Comparison of ENCODE assay signal across 1 cellular context in the genomic region with DNA sequence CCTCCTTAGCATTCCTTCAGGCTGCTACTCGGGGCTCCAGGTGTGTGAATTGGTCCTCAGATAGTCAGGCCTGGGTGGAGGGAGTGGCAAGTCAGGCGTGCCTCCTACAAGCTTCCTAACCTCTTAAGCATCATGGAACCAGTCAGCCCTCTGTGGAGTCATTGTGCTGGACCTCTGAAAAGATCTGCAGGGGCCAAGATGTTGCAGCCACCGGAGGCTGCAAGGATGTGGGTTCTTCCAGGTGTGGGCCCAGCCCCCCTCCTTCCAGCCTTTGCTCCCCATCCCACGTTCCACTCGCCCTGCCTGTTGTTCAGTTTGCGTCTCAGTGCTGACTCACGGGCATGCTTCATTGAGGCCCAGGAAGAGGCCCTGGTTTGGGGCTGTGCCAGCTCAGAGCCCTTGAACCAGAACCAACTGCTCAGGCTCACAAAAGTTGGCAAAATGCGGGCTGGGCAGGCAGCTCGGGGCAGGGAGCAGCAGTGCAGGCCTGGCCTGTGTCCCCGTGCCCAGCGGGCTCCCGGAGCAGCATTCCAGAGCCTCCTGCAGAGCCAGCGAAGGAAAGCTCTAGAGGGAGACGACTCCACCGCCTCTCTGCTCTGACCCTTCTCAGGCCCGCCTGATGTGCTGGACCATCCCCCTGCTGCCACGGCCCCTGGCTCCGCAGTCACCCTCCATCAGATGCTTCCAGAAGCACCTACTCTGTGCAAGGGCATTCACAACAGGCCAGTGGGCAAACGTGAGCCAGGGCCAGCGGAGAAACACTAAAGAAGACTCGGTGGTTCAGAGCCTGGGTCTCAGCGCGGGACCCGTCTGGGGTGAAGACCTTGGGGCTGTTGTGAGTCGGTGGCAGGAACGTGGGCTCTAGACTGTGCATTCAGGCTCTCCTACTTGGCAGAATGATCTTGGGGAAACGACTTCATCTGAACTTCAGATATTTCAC.
TF ChIP-seq lines count a peak whose summit lies in the region.

No MANE protein-coding gene starts in this region.

TF ChIP-seq in WTC11, 78 proteins besides CTCF, POLR2A, EP300 and RAD21 (continued from another document):
- TF ChIP-seq, protein P1, sequence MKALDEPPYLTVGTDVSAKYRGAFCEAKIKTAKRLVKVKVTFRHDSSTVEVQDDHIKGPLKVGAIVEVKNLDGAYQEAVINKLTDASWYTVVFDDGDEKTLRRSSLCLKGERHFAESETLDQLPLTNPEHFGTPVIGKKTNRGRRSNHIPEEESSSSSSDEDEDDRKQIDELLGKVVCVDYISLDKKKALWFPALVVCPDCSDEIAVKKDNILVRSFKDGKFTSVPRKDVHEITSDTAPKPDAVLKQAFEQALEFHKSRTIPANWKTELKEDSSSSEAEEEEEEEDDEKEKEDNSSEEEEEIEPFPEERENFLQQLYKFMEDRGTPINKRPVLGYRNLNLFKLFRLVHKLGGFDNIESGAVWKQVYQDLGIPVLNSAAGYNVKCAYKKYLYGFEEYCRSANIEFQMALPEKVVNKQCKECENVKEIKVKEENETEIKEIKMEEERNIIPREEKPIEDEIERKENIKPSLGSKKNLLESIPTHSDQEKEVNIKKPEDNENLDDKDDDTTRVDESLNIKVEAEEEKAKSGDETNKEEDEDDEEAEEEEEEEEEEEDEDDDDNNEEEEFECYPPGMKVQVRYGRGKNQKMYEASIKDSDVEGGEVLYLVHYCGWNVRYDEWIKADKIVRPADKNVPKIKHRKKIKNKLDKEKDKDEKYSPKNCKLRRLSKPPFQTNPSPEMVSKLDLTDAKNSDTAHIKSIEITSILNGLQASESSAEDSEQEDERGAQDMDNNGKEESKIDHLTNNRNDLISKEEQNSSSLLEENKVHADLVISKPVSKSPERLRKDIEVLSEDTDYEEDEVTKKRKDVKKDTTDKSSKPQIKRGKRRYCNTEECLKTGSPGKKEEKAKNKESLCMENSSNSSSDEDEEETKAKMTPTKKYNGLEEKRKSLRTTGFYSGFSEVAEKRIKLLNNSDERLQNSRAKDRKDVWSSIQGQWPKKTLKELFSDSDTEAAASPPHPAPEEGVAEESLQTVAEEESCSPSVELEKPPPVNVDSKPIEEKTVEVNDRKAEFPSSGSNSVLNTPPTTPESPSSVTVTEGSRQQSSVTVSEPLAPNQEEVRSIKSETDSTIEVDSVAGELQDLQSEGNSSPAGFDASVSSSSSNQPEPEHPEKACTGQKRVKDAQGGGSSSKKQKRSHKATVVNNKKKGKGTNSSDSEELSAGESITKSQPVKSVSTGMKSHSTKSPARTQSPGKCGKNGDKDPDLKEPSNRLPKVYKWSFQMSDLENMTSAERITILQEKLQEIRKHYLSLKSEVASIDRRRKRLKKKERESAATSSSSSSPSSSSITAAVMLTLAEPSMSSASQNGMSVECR (CRISPR knock-in tag; IDR thresholded peaks at IDR 0.05; ENCODE audit: borderline replicate concordance) = no peak
- TF ChIP-seq, protein P2, sequence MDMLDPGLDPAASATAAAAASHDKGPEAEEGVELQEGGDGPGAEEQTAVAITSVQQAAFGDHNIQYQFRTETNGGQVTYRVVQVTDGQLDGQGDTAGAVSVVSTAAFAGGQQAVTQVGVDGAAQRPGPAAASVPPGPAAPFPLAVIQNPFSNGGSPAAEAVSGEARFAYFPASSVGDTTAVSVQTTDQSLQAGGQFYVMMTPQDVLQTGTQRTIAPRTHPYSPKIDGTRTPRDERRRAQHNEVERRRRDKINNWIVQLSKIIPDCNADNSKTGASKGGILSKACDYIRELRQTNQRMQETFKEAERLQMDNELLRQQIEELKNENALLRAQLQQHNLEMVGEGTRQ (CRISPR knock-in tag; IDR thresholded peaks at IDR 0.05) = no peak
- no peak for TF ChIP-seq FOXP1 (CRISPR knock-in tag; IDR thresholded peaks at IDR 0.05; ENCODE audit: borderline replicate concordance)
TF ChIP-seq in WTC11: peak in this region for 0.
